In the genomic region with DNA sequence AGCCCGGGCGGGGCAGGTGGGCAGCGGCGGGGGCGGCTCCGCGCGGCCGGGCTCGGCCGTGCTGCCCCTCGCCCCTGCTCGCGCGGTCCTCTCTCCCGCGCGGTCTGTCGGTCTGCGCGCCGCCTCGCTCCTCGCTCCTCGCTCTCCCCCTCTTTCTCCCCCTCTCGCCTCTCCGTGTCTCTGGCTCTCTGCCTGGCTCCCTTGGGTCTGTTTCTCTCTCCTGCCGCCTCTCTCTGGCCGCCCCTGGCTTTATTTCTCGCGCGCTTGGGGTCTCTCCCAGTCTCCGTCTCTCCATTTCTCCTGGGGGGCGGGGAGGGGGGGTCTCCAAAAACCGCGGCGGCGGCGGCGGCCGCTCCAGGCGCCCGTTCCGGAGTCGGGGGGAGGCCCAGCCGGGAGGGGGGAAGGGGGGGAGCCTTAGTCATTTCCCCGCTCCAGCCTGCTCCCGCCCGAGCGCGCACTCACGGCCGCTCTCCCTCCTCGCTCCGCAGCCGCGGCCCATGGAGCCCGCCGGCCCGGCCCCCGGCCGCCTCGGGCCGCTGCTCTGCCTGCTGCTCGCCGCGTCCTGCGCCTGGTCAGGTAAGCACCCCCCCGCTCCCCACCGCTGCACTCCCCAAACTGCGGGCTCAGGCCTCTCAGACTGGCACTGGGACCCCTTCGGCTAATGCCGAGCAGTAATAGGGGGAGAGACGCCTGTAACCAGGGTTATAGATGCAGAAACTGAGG, we compare ENCODE assay signal across 8 cellular contexts. TPM values are rescaled to one million over a fixed set of nuclear protein-coding genes. Genes with fewer than 3 reads are reported as not detected.
DNase-seq lines count a peak whose midpoint lies in the region; ATAC-seq and TF ChIP-seq lines count a peak whose summit lies in the region.

A gene (plus strand): TSS at position 457 of the 723 bp plus-strand sequence. CDS start 41 bp downstream, at position 498.

- H3K36me3 Mint-ChIP-seq in progenitor cell of endocrine pancreas (ENCODE audit: insufficient read depth) = no peaks in the 10 kb centered on the region

- ATAC-seq in GM18505 (IDR thresholded peaks at IDR 0.05; ENCODE audit: unreplicated experiment) (no peak), GM21423 (IDR thresholded peaks at IDR 0.05; ENCODE audit: unreplicated experiment) (no peak)

- in situ Hi-C loops in brain microvascular endothelial cell (cut with HindIII; ENCODE audit: low pct_ligation_motif_present, low sequenced_read_pairs) = no loop called here

- H3K4me1 Mint-ChIP-seq in progenitor cell of endocrine pancreas (ENCODE audit: low read depth) = peaks cover 24% of the 10 kb centered on the region

- TF ChIP-seq CTCF in brain microvascular endothelial cell (IDR thresholded peaks at IDR 0.05; ENCODE audit: low read depth, low read length, missing control alignments) (no peak), progenitor cell of endocrine pancreas (IDR thresholded peaks at IDR 0.05; ENCODE audit: unreplicated experiment) (no peak)

- no peak within 1 kb of the TSS for H3K27ac ChIP-seq in brain microvascular endothelial cell

- peak within 1 kb of the TSS; percentile 81 for H3K4me3 Mint-ChIP-seq in progenitor cell of endocrine pancreas (ENCODE audit: low read depth)

- no peaks in the 10 kb centered on the region for H3K36me3 ChIP-seq in brain microvascular endothelial cell (replicated peaks)

- peak within 1 kb of the TSS; percentile 70 for H3K4me3 ChIP-seq in brain microvascular endothelial cell (ENCODE audit: low read depth, low read length)

- H3K27me3 ChIP-seq in brain microvascular endothelial cell (replicated peaks) = no peaks in the 10 kb centered on the region

- peak within 1 kb of the TSS; percentile 34 for H3K27ac Mint-ChIP-seq in progenitor cell of endocrine pancreas

- peak; percentile 93 for DNase-seq in 8988T
- peak; percentile 96 for DNase-seq in GM03348 (ENCODE audit: low spot score)
- peak; percentile 40 for DNase-seq in NCI-H460 (ENCODE audit: extremely low read depth, low read depth)
- peak; percentile 39 for DNase-seq in brain microvascular endothelial cell
- DNase-seq in hippocampal formation (lab: John Stamatoyannopoulos, UW) = peak; percentile 81 to 83
- no peak for DNase-seq in progenitor cell of endocrine pancreas (ENCODE audit: low spot score, unreplicated experiment)

- peaks cover 40% of the 10 kb centered on the region for H3K27me3 Mint-ChIP-seq in progenitor cell of endocrine pancreas

- no peaks in the 10 kb centered on the region for H3K9me3 Mint-ChIP-seq in progenitor cell of endocrine pancreas (ENCODE audit: low read depth)

- TF ChIP-seq POLR2A in GM18505 (IDR thresholded peaks at IDR 0.05; ENCODE audit: borderline replicate concordance, extremely low read depth, insufficient read depth, insufficient read length) = no peak

RNA-seq across cellular contexts. Expression of the gene that starts here (rescaled TPM):
- 5.7 and 6.2 TPM in 2 replicates for total RNA-seq in NCI-H460 (2014; rRNA removed; shearing (Covaris generic))
- polyA plus RNA-seq in NCI-H460 (2014; cell fraction: nucleus; rRNA removed) = 2.7 and 4.8 TPM in 2 replicates
- 15.2 and 16.2 TPM in 2 replicates for total RNA-seq in progenitor cell of endocrine pancreas
